1 cellular context compared by ENCODE assay signal in genomic region chr6:166907871-166908806, GRCh38.
TF ChIP-seq lines count a peak whose summit lies in the region.

No MANE protein-coding gene starts in this region.

TF ChIP-seq in IMR-90, 13 proteins besides CTCF, POLR2A, EP300 and RAD21 (continued from another document):
- TF ChIP-seq ELK1 (IDR thresholded peaks at IDR 0.05; ENCODE audit: borderline replicate concordance, low read depth, low read length) (no peak), RFX5 (IDR thresholded peaks at IDR 0.05; ENCODE audit: low read depth, low read length) (no peak), CHD1 (IDR thresholded peaks at IDR 0.05; ENCODE audit: low read depth, low read length) (no peak)
